ENCODE assay signal across 1 cellular context in genomic region chr10:107653832-107654287, GRCh38.
TF ChIP-seq lines count a peak whose summit lies in the region.

No MANE protein-coding gene starts in this region.

TF ChIP-seq in GM23338, 12 proteins besides CTCF, POLR2A, EP300 and RAD21 (continued from another document):
- no peak for TF ChIP-seq REST (IDR thresholded peaks at IDR 0.05; ENCODE audit: unreplicated experiment)
- TF ChIP-seq EZH2phosphoT487 (IDR thresholded peaks at IDR 0.05; ENCODE audit: unreplicated experiment) = no peak
- TF ChIP-seq CREB1 (CRISPR knock-in tag; IDR thresholded peaks at IDR 0.05; ENCODE audit: low read depth) = no peak
